In the genomic region with DNA sequence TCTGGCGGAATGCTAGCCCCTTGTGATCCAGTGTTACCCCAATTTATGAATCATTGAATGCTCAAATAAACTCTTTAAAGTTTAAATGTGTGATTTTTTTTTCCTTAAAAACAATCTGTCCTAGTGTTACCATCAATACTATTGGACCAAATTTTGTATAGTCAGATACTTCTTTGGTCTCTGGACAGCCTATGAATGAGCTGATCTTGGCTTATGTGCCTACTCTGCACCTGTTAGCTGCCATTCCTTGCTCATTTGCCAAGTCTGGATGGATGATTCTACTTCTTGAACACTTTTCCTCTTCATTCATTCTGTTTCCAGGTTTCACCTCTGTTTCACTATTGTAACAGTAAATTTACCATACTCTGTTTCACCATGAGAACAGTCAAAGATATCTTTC, we compare ENCODE assay signal across 1 cellular context.
TF ChIP-seq lines count a peak whose summit lies in the region.

No MANE protein-coding gene starts in this region.

TF ChIP-seq in GM23338, 12 proteins besides CTCF, POLR2A, EP300 and RAD21 (continued from another document):
- TF ChIP-seq NANOG (IDR thresholded peaks at IDR 0.05; ENCODE audit: borderline replicate concordance) (no peak), CREB1 (CRISPR knock-in tag; IDR thresholded peaks at IDR 0.05; ENCODE audit: low read depth) (no peak), ZNF462 (CRISPR knock-in tag; IDR thresholded peaks at IDR 0.05) (no peak), ZNF331 (CRISPR knock-in tag; IDR thresholded peaks at IDR 0.05; ENCODE audit: low read depth) (no peak), STAT1 (IDR thresholded peaks at IDR 0.05; ENCODE audit: unreplicated experiment) (no peak), EZH2phosphoT487 (IDR thresholded peaks at IDR 0.05; ENCODE audit: unreplicated experiment) (no peak), ZNF114 (CRISPR knock-in tag; IDR thresholded peaks at IDR 0.05) (no peak), JUNB (IDR thresholded peaks at IDR 0.05; ENCODE audit: unreplicated experiment) (no peak)
- TF ChIP-seq, protein P1, sequence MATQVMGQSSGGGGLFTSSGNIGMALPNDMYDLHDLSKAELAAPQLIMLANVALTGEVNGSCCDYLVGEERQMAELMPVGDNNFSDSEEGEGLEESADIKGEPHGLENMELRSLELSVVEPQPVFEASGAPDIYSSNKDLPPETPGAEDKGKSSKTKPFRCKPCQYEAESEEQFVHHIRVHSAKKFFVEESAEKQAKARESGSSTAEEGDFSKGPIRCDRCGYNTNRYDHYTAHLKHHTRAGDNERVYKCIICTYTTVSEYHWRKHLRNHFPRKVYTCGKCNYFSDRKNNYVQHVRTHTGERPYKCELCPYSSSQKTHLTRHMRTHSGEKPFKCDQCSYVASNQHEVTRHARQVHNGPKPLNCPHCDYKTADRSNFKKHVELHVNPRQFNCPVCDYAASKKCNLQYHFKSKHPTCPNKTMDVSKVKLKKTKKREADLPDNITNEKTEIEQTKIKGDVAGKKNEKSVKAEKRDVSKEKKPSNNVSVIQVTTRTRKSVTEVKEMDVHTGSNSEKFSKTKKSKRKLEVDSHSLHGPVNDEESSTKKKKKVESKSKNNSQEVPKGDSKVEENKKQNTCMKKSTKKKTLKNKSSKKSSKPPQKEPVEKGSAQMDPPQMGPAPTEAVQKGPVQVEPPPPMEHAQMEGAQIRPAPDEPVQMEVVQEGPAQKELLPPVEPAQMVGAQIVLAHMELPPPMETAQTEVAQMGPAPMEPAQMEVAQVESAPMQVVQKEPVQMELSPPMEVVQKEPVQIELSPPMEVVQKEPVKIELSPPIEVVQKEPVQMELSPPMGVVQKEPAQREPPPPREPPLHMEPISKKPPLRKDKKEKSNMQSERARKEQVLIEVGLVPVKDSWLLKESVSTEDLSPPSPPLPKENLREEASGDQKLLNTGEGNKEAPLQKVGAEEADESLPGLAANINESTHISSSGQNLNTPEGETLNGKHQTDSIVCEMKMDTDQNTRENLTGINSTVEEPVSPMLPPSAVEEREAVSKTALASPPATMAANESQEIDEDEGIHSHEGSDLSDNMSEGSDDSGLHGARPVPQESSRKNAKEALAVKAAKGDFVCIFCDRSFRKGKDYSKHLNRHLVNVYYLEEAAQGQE (IDR thresholded peaks at IDR 0.05; ENCODE audit: unreplicated experiment) = no peak
- TF ChIP-seq, protein P2, sequence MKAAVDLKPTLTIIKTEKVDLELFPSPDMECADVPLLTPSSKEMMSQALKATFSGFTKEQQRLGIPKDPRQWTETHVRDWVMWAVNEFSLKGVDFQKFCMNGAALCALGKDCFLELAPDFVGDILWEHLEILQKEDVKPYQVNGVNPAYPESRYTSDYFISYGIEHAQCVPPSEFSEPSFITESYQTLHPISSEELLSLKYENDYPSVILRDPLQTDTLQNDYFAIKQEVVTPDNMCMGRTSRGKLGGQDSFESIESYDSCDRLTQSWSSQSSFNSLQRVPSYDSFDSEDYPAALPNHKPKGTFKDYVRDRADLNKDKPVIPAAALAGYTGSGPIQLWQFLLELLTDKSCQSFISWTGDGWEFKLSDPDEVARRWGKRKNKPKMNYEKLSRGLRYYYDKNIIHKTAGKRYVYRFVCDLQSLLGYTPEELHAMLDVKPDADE (IDR thresholded peaks at IDR 0.05) = no peak
TF ChIP-seq in GM23338: peak in this region for 0.
